ENCODE assay signal across 10 cellular contexts in the genomic region with DNA sequence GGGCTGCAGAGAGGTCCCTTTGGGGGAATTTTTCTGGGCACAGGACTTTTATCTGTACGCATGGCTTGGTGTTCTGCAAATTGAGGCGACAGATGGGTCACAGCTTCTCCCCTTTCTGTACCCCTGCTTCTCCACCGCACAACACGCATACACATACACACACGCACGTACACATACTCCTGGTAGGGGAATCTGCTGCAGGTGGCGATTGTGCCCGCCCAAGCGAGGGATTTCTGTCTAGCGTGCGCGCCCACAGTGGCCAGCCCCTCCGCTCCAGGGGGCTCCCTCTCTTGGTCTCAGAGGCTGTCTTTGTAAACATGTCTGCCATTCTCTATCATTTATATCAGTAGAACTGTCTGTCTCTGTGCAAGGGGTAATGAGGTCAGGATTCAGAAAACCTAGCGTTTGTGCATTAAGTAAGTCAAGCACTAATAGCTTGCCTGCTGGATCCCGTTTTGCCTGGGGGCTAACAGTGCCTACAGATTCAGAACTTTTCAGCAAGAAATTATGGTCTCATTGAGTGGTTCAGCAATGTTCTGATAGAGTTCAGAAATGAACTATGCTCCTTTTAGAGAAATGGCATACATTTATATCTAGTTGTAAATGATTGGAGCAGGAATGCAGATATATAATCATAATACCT. TPM values are rescaled to one million over a fixed set of nuclear protein-coding genes. Genes with fewer than 3 reads are reported as not detected.
A peak's percentile ranks its signal among the peaks of the same experiment; 100 is the strongest.
DNase-seq lines count a peak whose midpoint lies in the region; ATAC-seq, FAIRE-seq and TF ChIP-seq lines count a peak whose summit lies in the region.
"Had no signal": no experiment of that assay in that cellular context is flagged by ENCODE, and none has a peak within 500 bp of the region (broad histone marks: within the 10 kb centered on the region; RNA-seq: fewer than 3 reads in every experiment).

No MANE protein-coding gene starts in this region.

- no peak overlapping the region for H2BK15ac ChIP-seq in H1 (ENCODE audit: low read length)

- H4K20me1 ChIP-seq in H1 (replicated peaks in 1 of 2; ENCODE audit: control insufficient read depth in 1 of 2, insufficient read depth in 2 of 2, low read length in 2 of 2): no peaks in the 10 kb centered on the region

- H3K36me3 ChIP-seq in breast epithelium (no peaks in the 10 kb centered on the region), H1 (ENCODE audit: control insufficient read depth in 2 of 4, insufficient read depth in 4 of 4, low read length in 3 of 4) (no peaks in the 10 kb centered on the region), mesodermal cell (ENCODE audit: control insufficient read depth, insufficient read depth, low read length) (no peaks in the 10 kb centered on the region), aorta (ENCODE audit: control insufficient read depth in 1 of 2, insufficient read depth in 2 of 2, low read length in 1 of 2) (no peaks in the 10 kb centered on the region)

- peak overlapping the region; percentile 97 to 98 for H3K4me2 ChIP-seq in H1 (ENCODE audit: insufficient read depth in 1 of 2, low read depth in 2 of 2, low read length in 2 of 2)

- H3K9me3 Mint-ChIP-seq in MCF 10A (ENCODE audit: unreplicated experiment): no peaks in the 10 kb centered on the region
- no peaks in the 10 kb centered on the region for H3K9me3 Mint-ChIP-seq in activated CD4-positive, alpha-beta memory T cell treated with anti-CD3 and anti-CD28 coated beads, Interleukin-2, amount 10 ng/mL, durations not matched to agents 7 days and 5 days

- 1% methylated on average over 15 of the region's 15 CpGs; no CpG with 5 or more reads in 1 of the 2 experiments for WGBS in H1 (ENCODE audit: extremely low coverage in 1 of 2, insufficient coverage in 1 of 2, insufficient read length in 1 of 2, insufficient replicate concordance in 2 of 2, low coverage in 1 of 2, low lambda C conversion rate in 2 of 2, missing lambda C conversion rate in 1 of 2), 2 experiments
- 0% methylated on average over 2 to 6 of the region's 15 CpGs for WGBS in mesodermal cell (ENCODE audit: insufficient coverage in 2 of 2), 2 experiments
- 8 to 11% methylated on average over 15 of the region's 15 CpGs for WGBS in aorta, 2 donors

- no peak for TF ChIP-seq RAD21 in H1 (IDR thresholded peaks at IDR 0.05 in 1 of 2, conservative IDR thresholded peaks at IDR 0.05 in 1 of 2; ENCODE audit: low read depth in 2 of 2, low read length in 2 of 2)

- H4K91ac ChIP-seq in H1 (replicated peaks; ENCODE audit: insufficient read length, low read length): no peak overlapping the region

- H2AFZ ChIP-seq in H1 (ENCODE audit: low read length): peak overlapping the region; percentile 56; the same call in 1 of the 2 replicates

- peak overlapping the region; percentile 46; the same call in 1 of the 2 replicates for H2BK5ac ChIP-seq in H1 (ENCODE audit: low read depth, low read length)

- H4K5ac ChIP-seq in H1 (ENCODE audit: insufficient read length, low read depth, low read length): peak overlapping the region; percentile 63

- intact Hi-C loops in breast epithelium (cut with DNase I; ENCODE audit: low total_unique reads) (no loop called here), MCF 10A (cut with micrococcal nuclease) (loop anchor here (5.0 kb wide), 2 partner anchors 891 to 1456 kb away; no protein-coding TSS in a partner anchor), aorta (cut with DNase I) (no loop called here)

- H3K27me3 ChIP-seq in breast epithelium (peaks cover 3 to 68% of the 10 kb centered on the region in 2 donors), H1 (replicated peaks in 1 of 4; ENCODE audit: control insufficient read depth in 3 of 4, extremely low read depth in 1 of 4, insufficient read depth in 3 of 4, low read length in 3 of 4) (no peaks in the 10 kb centered on the region), aorta (ENCODE audit: control insufficient read depth in 1 of 2, insufficient read depth in 2 of 2, low read length in 1 of 2) (no peaks in the 10 kb centered on the region)

- H3K9ac ChIP-seq in H1 (replicated peaks in 1 of 4; ENCODE audit: extremely low read depth in 1 of 4, low read depth in 3 of 4, low read length in 3 of 4): peak overlapping the region in 3 of 4 experiments; percentile 6 to 55 (median 27); a peak in 5 of 7 replicates

- no peaks in the 10 kb centered on the region for H3K79me1 ChIP-seq in H1 (ENCODE audit: low read depth, low read length)

- H3K27ac Mint-ChIP-seq in MCF 10A (ENCODE audit: low read depth, unreplicated experiment): no peak overlapping the region
- no peak overlapping the region for H3K27ac Mint-ChIP-seq in activated CD4-positive, alpha-beta memory T cell treated with anti-CD3 and anti-CD28 coated beads, Interleukin-2, amount 10 ng/mL, durations not matched to agents 7 days and 5 days

- TF ChIP-seq CTCF in breast epithelium (IDR thresholded peaks at IDR 0.05) (no peak), MCF 10A (IDR thresholded peaks at IDR 0.05; ENCODE audit: unreplicated experiment) (no peak), H1 (IDR thresholded peaks at IDR 0.05; ENCODE audit: control extremely low read depth in 1 of 3, insufficient read depth in 1 of 3, low read depth in 1 of 3, low read length in 3 of 3) (no peak)

- FAIRE-seq in H1 (lab: Jason Lieb, UNC): no peak

- H3K14ac ChIP-seq in H1 (ENCODE audit: insufficient read length): no peak overlapping the region

- no peaks in the 10 kb centered on the region for H3K4me1 ChIP-seq in breast epithelium
- peaks cover 0 to 5% (median 4%) of the 10 kb centered on the region in 4 experiments; a peak in 5 of 7 replicates for H3K4me1 ChIP-seq in H1 (replicated peaks in 1 of 4; ENCODE audit: control insufficient read depth in 3 of 4, insufficient read depth in 4 of 4, low read length in 3 of 4)
- H3K4me1 ChIP-seq in mesodermal cell (ENCODE audit: control insufficient read depth, insufficient read depth, low read length, poor library complexity, severe bottlenecking): no peaks in the 10 kb centered on the region
- no peaks in the 10 kb centered on the region for H3K4me1 ChIP-seq in aorta (ENCODE audit: control insufficient read depth in 1 of 2, insufficient read depth in 2 of 2, low read length in 2 of 2)

- CTCF ChIA-PET in MCF 10A (lab: Yijun Ruan, JAX) (interaction anchor here (0.6 to 0.9 kb wide), 2 partner anchors 483 to 892 kb away, joined by 3 read pairs; no protein-coding TSS in a partner anchor), H1 (lab: Charles Lee; ENCODE audit: partially characterized antibody) (interaction anchor here (0.6 to 2.9 kb wide), 2 partner anchors 12 to 104 kb away, joined by 3 to 8 read pairs; no protein-coding TSS in a partner anchor)
- CTCF ChIA-PET in activated CD4-positive, alpha-beta memory T cell treated with anti-CD3 and anti-CD28 coated beads, Interleukin-2, amount 10 ng/mL, durations not matched to agents 7 days and 5 days (lab: Charles Lee): no interaction called here

- no peak overlapping the region for H3K27ac ChIP-seq in breast epithelium
- peak overlapping the region; percentile 41; the same call in 1 of the 2 replicates for H3K27ac ChIP-seq in H1 (ENCODE audit: low read depth, low read length)
- H3K27ac ChIP-seq in mesodermal cell (ENCODE audit: low read depth, low read length, severe bottlenecking): no peak overlapping the region
- H3K27ac ChIP-seq in aorta (ENCODE audit: low read depth in 1 of 2, low read length in 2 of 2): no peak overlapping the region

- H3K4ac ChIP-seq in H1 (replicated peaks; ENCODE audit: insufficient read length, low read depth, low read length): peak overlapping the region; percentile 73

- H3K4me3 Mint-ChIP-seq in MCF 10A (ENCODE audit: unreplicated experiment): no peak overlapping the region
- no peak overlapping the region for H3K4me3 Mint-ChIP-seq in activated CD4-positive, alpha-beta memory T cell treated with anti-CD3 and anti-CD28 coated beads, Interleukin-2, amount 10 ng/mL, durations not matched to agents 7 days and 5 days

- ATAC-seq in aorta (ENCODE audit: low FRiP score) (peak; percentile 33), GM19397 (IDR thresholded peaks at IDR 0.05; ENCODE audit: unreplicated experiment) (no peak)

- H2AK5ac ChIP-seq in H1 (ENCODE audit: low read depth, low read length): no peak overlapping the region

- H3K36me3 Mint-ChIP-seq in MCF 10A (ENCODE audit: insufficient read depth, unreplicated experiment): peaks cover 6% of the 10 kb centered on the region
- no peaks in the 10 kb centered on the region for H3K36me3 Mint-ChIP-seq in activated CD4-positive, alpha-beta memory T cell treated with anti-CD3 and anti-CD28 coated beads, Interleukin-2, amount 10 ng/mL, durations not matched to agents 7 days and 5 days (ENCODE audit: low read depth)

- POLR2A ChIA-PET in MCF 10A (lab: Yijun Ruan, JAX) (interaction anchor here (0.6 kb wide), 1 partner anchor 412 kb away, joined by 3 read pairs; no protein-coding TSS in a partner anchor), H1 (lab: Charles Lee; ENCODE audit: partially characterized antibody) (interaction anchor here (0.7 to 4.8 kb wide), 10 partner anchors 10 to 140 kb away, joined by 3 to 36 read pairs (median 10); no protein-coding TSS in a partner anchor)
- POLR2A ChIA-PET in activated CD4-positive, alpha-beta memory T cell treated with anti-CD3 and anti-CD28 coated beads, Interleukin-2, amount 10 ng/mL, durations not matched to agents 7 days and 5 days (lab: Charles Lee): no interaction called here

- H3K18ac ChIP-seq in H1 (ENCODE audit: extremely low read depth, low read length): peak overlapping the region; percentile 43

- H2BK12ac ChIP-seq in H1 (ENCODE audit: low read depth, low read length): peak overlapping the region; percentile 45; the same call in 1 of the 2 replicates

- H2BK120ac ChIP-seq in H1 (replicated peaks; ENCODE audit: low read depth, low read length): peak overlapping the region; percentile 63

- H3K56ac ChIP-seq in H1 (replicated peaks; ENCODE audit: insufficient read length, low read depth, low read length): peak overlapping the region; percentile 13

- TF ChIP-seq POLR2A in breast epithelium (IDR thresholded peaks at IDR 0.05) (no peak), H1 (IDR thresholded peaks at IDR 0.05; ENCODE audit: control extremely low read depth in 1 of 2, low read depth in 2 of 2, low read length in 2 of 2) (no peak)

- H3K23me2 ChIP-seq in H1 (ENCODE audit: low read depth, low read length): peaks cover 14% of the 10 kb centered on the region

- peaks cover 14% of the 10 kb centered on the region for H3K27me3 Mint-ChIP-seq in MCF 10A (ENCODE audit: insufficient read depth, unreplicated experiment)
- H3K27me3 Mint-ChIP-seq in activated CD4-positive, alpha-beta memory T cell treated with anti-CD3 and anti-CD28 coated beads, Interleukin-2, amount 10 ng/mL, durations not matched to agents 7 days and 5 days: peaks cover 34% of the 10 kb centered on the region

- peaks cover 15% of the 10 kb centered on the region for H3K4me1 Mint-ChIP-seq in MCF 10A (ENCODE audit: insufficient read depth, unreplicated experiment)
- H3K4me1 Mint-ChIP-seq in activated CD4-positive, alpha-beta memory T cell treated with anti-CD3 and anti-CD28 coated beads, Interleukin-2, amount 10 ng/mL, durations not matched to agents 7 days and 5 days: peaks cover 1% of the 10 kb centered on the region

- BruUV-seq in MCF 10A (replicated peaks; lab: Mats Ljungman, UMichigan): no TSS peak

- no peak overlapping the region; the same call in 1 of the 2 replicates for H4K8ac ChIP-seq in H1 (ENCODE audit: extremely low read depth, insufficient read depth, low read length)

- peaks cover 0 to 63% of the 10 kb centered on the region in 2 experiments; a peak in 2 of 4 replicates for H3K79me2 ChIP-seq in H1 (ENCODE audit: control insufficient read depth in 1 of 2, insufficient read depth in 2 of 2, low read length in 2 of 2)

- H3K9me3 ChIP-seq in breast epithelium: no peaks in the 10 kb centered on the region
- H3K9me3 ChIP-seq in H1 (ENCODE audit: insufficient read depth in 2 of 2, low read depth in 1 of 2, low read length in 1 of 2): no peaks in the 10 kb centered on the region
- no peaks in the 10 kb centered on the region for H3K9me3 ChIP-seq in mesodermal cell (ENCODE audit: control insufficient read depth, low read length)
- no peaks in the 10 kb centered on the region for H3K9me3 ChIP-seq in aorta (ENCODE audit: control insufficient read depth, low read length)

- peak overlapping the region; percentile 28; the same call in 1 of the 2 replicates for H2BK20ac ChIP-seq in H1 (ENCODE audit: low read length)

- no peak overlapping the region for H3K23ac ChIP-seq in H1 (ENCODE audit: insufficient read length)

- TF ChIP-seq EP300 in H1 (IDR thresholded peaks at IDR 0.05; ENCODE audit: borderline replicate concordance in 1 of 2, low read depth in 2 of 2, low read length in 2 of 2): no peak

- DNase-seq in breast epithelium (ENCODE audit: low spot score in 2 of 2) (no peak), MCF 10A (ENCODE audit: unreplicated experiment) (no peak), H1 (ENCODE audit: low read depth in 1 of 2, low spot score in 2 of 2) (peak in 1 of 2 experiments; percentile 63), aorta (peak in 1 of 2 donors; percentile 62)
- no peak for DNase-seq in activated CD4-positive, alpha-beta memory T cell treated with anti-CD3 and anti-CD28 coated beads, Interleukin-2, amount 10 ng/mL, durations not matched to agents 7 days and 5 days
- DNase-seq in stimulated activated CD4-positive, alpha-beta T cell treated with anti-CD3 and anti-CD28 coated beads, Interleukin-4, amount 100 ng/mL, for 1 hour: no peak
- DNase-seq: NCI-H1436 treated with DMSO at 0.1 percent for 48 hours had no signal

- H3K4me3 ChIP-seq in breast epithelium: peak overlapping the region; percentile 20 to 65 (median 39)
- peak overlapping the region; percentile 74 to 79 (median 78) for H3K4me3 ChIP-seq in H1 (ENCODE audit: extremely low read depth in 1 of 4, insufficient read depth in 2 of 4, low read depth in 3 of 4, low read length in 4 of 4)
- H3K4me3 ChIP-seq in mesodermal cell (ENCODE audit: extremely low read depth, insufficient read depth, low read length, poor library complexity, severe bottlenecking): peak overlapping the region; percentile 46
- H3K4me3 ChIP-seq in aorta (ENCODE audit: low read length in 2 of 2): peak overlapping the region in 1 of 2 donors; percentile 33

RNA-seq across cellular contexts. Expression of gene GRID2, which starts 2.2 kb away (rescaled TPM):
- under 1 TPM; under 0.01 TPM for total RNA-seq in breast epithelium
- total RNA-seq in MCF 10A (2022): not detected in 2 replicates
- 71.7 and 81.9 TPM in 2 replicates for total RNA-seq in H1 (2021; fragmentation: NEBNext Ultra II Directional; extraction: Animal tissue kit (Norgen Biotek cat#: 25700))
- polyA plus RNA-seq in H1 (2011; rRNA removed): 25.5 and 31.1 TPM in 2 replicates
- polyA plus RNA-seq in H1 (2011; cell fraction: cytosol; rRNA removed): 31.0 TPM
- polyA plus RNA-seq in H1 (2011; cell fraction: nucleus; rRNA removed): 84.4 TPM
- polyA plus RNA-seq in H1 (2012, experiment 1 of 2): 42.2 to 78.3 TPM (median 55.7 TPM) in 4 replicates
- polyA plus RNA-seq in H1 (2012, experiment 2 of 2): 3.8 TPM
- 45.2 TPM for polyA plus RNA-seq in H1 (2013, experiment 1 of 2)
- polyA plus RNA-seq in H1 (2013, experiment 2 of 2): 45.6 TPM
- 309 and 326 TPM in 2 replicates for polyA minus RNA-seq in H1 (2011; rRNA and poly(A)+ RNA removed)
- 62.8 TPM for polyA minus RNA-seq in H1 (2011; cell fraction: cytosol; rRNA and poly(A)+ RNA removed)
- 592 TPM for polyA minus RNA-seq in H1 (2011; cell fraction: nucleus; rRNA and poly(A)+ RNA removed)
- 0.41 TPM for polyA plus RNA-seq in mesodermal cell (2013, experiment 1 of 2)
- 0.71 TPM for polyA plus RNA-seq in mesodermal cell (2013, experiment 2 of 2)
- under 1 TPM; 0.13 to 0.18 TPM for total RNA-seq in aorta
- polyA plus RNA-seq in aorta: not detected
- not detected for total RNA-seq in activated CD4-positive, alpha-beta memory T cell treated with anti-CD3 and anti-CD28 coated beads, Interleukin-2, amount 10 ng/mL, durations not matched to agents 7 days and 5 days
- polyA plus RNA-seq: BJ had no signal

Comparison
In these comparisons a context has a peak if more than half of its experiments do, and no peak if none do; other contexts are left out.
1. RNA of gene GRID2, which starts 2.2 kb away (total RNA-seq): 71.7 to 81.9 TPM in H1; 0.13 to 0.18 TPM in aorta, under 0.01 TPM in breast epithelium, not detected in MCF 10A and not detected in activated CD4-positive, alpha-beta memory T cell treated with anti-CD3 and anti-CD28 coated beads, Interleukin-2, amount 10 ng/mL, durations not matched to agents 7 days and 5 days; every median in the first group is over 10 times any median in the second.